In genomic region chr6:170116643-170117042, GRCh38 we compare ENCODE assay signal across 19 cellular contexts.
DNase-seq lines count a peak whose midpoint lies in the region; ATAC-seq and TF ChIP-seq lines count a peak whose summit lies in the region.
"Had no signal": no experiment of that assay in that cellular context is flagged by ENCODE, and none has a peak within 500 bp of the region (broad histone marks: within the 10 kb centered on the region; RNA-seq: fewer than 3 reads in every experiment).

No MANE protein-coding gene starts in this region.

- no peak overlapping the region for H3K4me3 ChIP-seq in testis
- H3K4me3 ChIP-seq: uterus had no signal

- POLR2A ChIA-PET in WTC11 (lab: Charles Lee), result no interaction called here

- TF ChIP-seq CTCF in WTC11 (IDR thresholded peaks at IDR 0.05), result no peak
- TF ChIP-seq CTCF in testis (IDR thresholded peaks at IDR 0.05), result no peak

- DNase-seq in activated effector memory CD4-positive, alpha-beta T cell treated with anti-CD3 and anti-CD28 coated beads, Interleukin-2, amount 50 U/mL, for 16 hours, result peak; percentile 47
- no peak for DNase-seq in activated effector memory CD4-positive, alpha-beta T cell treated with Interleukin-2 at 50 U/mL for 16 hours
- DNase-seq in WTC11 (ENCODE audit: low spot score) (peak; percentile 10), mesenteric fat pad (ENCODE audit: low spot score) (peak; percentile 41), testis (peak; percentile 13), NCI-H1105 (lab: John Stamatoyannopoulos, UW) (no peak)
- DNase-seq: activated CD4-positive, alpha-beta T cell treated with anti-CD3 and anti-CD28 coated beads for 4 hours; EL; Karpas-422; MV-4-11; NCI-H187; NCI-H2227 treated with DMSO at 0.1 percent for 48 hours; NCI-H748 treated with DMSO at 0.1 percent for 48 hours; retina had no signal

- ATAC-seq in WTC11, result no peak
- ATAC-seq in activated T-helper 17 cell treated with anti-CD3 and anti-CD28 coated beads, Interleukin-2, amount 50 U/mL, for 72 hours (replicated peaks), result no peak
- ATAC-seq in HG03095 (IDR thresholded peaks at IDR 0.05; ENCODE audit: unreplicated experiment), result no peak

- H3K4me3 Mint-ChIP-seq in WTC11, result no peak overlapping the region
- no peak overlapping the region for H3K4me3 Mint-ChIP-seq in activated T-helper 17 cell treated with anti-CD3 and anti-CD28 coated beads, Interleukin-2, amount 50 U/mL, for 72 hours
- H3K4me3 Mint-ChIP-seq: activated naive CD4-positive, alpha-beta T cell treated with anti-CD3 and anti-CD28 coated beads, Interleukin-2, amount 10 ng/mL, durations not matched to agents 7 days and 5 days had no signal

- no peak for TF ChIP-seq POLR2A in testis (IDR thresholded peaks at IDR 0.05)

- no peak overlapping the region for H3K27ac ChIP-seq in testis
- H3K27ac ChIP-seq: neutrophil, uterus had no signal

- H3K9me3 ChIP-seq in testis, result no peaks in the 10 kb centered on the region
- H3K9me3 ChIP-seq: neutrophil had no signal

- H3K36me3 ChIP-seq in testis (ENCODE audit: low read depth, missing control alignments), result no peaks in the 10 kb centered on the region
- H3K36me3 ChIP-seq: neutrophil, uterus had no signal

- CTCF ChIA-PET in WTC11 (lab: Charles Lee), result no interaction called here

- no peak overlapping the region for H3K27ac Mint-ChIP-seq in WTC11
- H3K27ac Mint-ChIP-seq in activated T-helper 17 cell treated with anti-CD3 and anti-CD28 coated beads, Interleukin-2, amount 50 U/mL, for 72 hours, result no peak overlapping the region
- H3K27ac Mint-ChIP-seq: activated naive CD4-positive, alpha-beta T cell treated with anti-CD3 and anti-CD28 coated beads, Interleukin-2, amount 10 ng/mL, durations not matched to agents 7 days and 5 days had no signal

- H3K4me1 ChIP-seq in testis, result peaks cover 12% of the 10 kb centered on the region
- H3K4me1 ChIP-seq: uterus had no signal

- peaks cover 22% of the 10 kb centered on the region for H3K36me3 Mint-ChIP-seq in WTC11
- H3K36me3 Mint-ChIP-seq in activated T-helper 17 cell treated with anti-CD3 and anti-CD28 coated beads, Interleukin-2, amount 50 U/mL, for 72 hours (ENCODE audit: low read depth), result no peaks in the 10 kb centered on the region

- H3K27me3 Mint-ChIP-seq in WTC11 (ENCODE audit: low read depth), result no peaks in the 10 kb centered on the region
- H3K27me3 Mint-ChIP-seq in activated T-helper 17 cell treated with anti-CD3 and anti-CD28 coated beads, Interleukin-2, amount 50 U/mL, for 72 hours, result peaks cover 1% of the 10 kb centered on the region

- H3K9me3 Mint-ChIP-seq in WTC11, result peaks cover 25% of the 10 kb centered on the region
- H3K9me3 Mint-ChIP-seq in activated T-helper 17 cell treated with anti-CD3 and anti-CD28 coated beads, Interleukin-2, amount 50 U/mL, for 72 hours, result peaks cover 14% of the 10 kb centered on the region

- intact Hi-C loops in testis (cut with DNase I; ENCODE audit: low total_unique reads), result no loop called here

- 60 to 82% methylated on average over 6 of the region's 6 CpGs for WGBS in testis, 2 donors

- H3K27me3 ChIP-seq in testis, result no peaks in the 10 kb centered on the region
- H3K27me3 ChIP-seq: neutrophil, uterus had no signal

- peaks cover 15% of the 10 kb centered on the region for H3K4me1 Mint-ChIP-seq in WTC11
- H3K4me1 Mint-ChIP-seq in activated T-helper 17 cell treated with anti-CD3 and anti-CD28 coated beads, Interleukin-2, amount 50 U/mL, for 72 hours, result no peaks in the 10 kb centered on the region
- H3K4me1 Mint-ChIP-seq: activated naive CD4-positive, alpha-beta T cell treated with anti-CD3 and anti-CD28 coated beads, Interleukin-2, amount 10 ng/mL, durations not matched to agents 7 days and 5 days had no signal

TF ChIP-seq in WTC11, 78 proteins besides CTCF, POLR2A, EP300 and RAD21 (continues in another document):
- TF ChIP-seq ELF4 (CRISPR knock-in tag; IDR thresholded peaks at IDR 0.05; ENCODE audit: low read depth) (no peak), NFATC4 (CRISPR knock-in tag; IDR thresholded peaks at IDR 0.05) (no peak), CDX4 (CRISPR knock-in tag; IDR thresholded peaks at IDR 0.05; ENCODE audit: borderline replicate concordance) (no peak), STAT6 (CRISPR knock-in tag; conservative IDR thresholded peaks at IDR 0.05; ENCODE audit: low read depth) (no peak), CREB1 (CRISPR knock-in tag; IDR thresholded peaks at IDR 0.05) (no peak), USF1 (CRISPR knock-in tag; IDR thresholded peaks at IDR 0.05) (no peak), ATF2 (CRISPR knock-in tag; IDR thresholded peaks at IDR 0.05; ENCODE audit: borderline replicate concordance, low read depth) (no peak), ZNF425 (CRISPR knock-in tag; conservative IDR thresholded peaks at IDR 0.05) (no peak), ATF6 (CRISPR knock-in tag; IDR thresholded peaks at IDR 0.05) (no peak), IRF2 (CRISPR knock-in tag; IDR thresholded peaks at IDR 0.05; ENCODE audit: borderline replicate concordance, low read depth) (no peak), OVOL2 (CRISPR knock-in tag; IDR thresholded peaks at IDR 0.05; ENCODE audit: borderline replicate concordance) (no peak)

Comparison
In these comparisons a context has a peak if more than half of its experiments do, and no peak if none do; other contexts are left out.
1. DNase-seq: peak in activated effector memory CD4-positive, alpha-beta T cell treated with anti-CD3 and anti-CD28 coated beads, Interleukin-2, amount 50 U/mL, for 16 hours (single experiment), WTC11 (single experiment), mesenteric fat pad (single experiment) and testis (single experiment); none in activated effector memory CD4-positive, alpha-beta T cell treated with Interleukin-2 at 50 U/mL for 16 hours (single experiment) and NCI-H1105 (single experiment).